ENCODE assay signal across 8 cellular contexts in genomic region chr9:126471084-126471611, GRCh38.
DNase-seq lines count a peak whose midpoint lies in the region; ATAC-seq and TF ChIP-seq lines count a peak whose summit lies in the region.

No MANE protein-coding gene starts in this region.

- peak overlapping the region in 1 of 2 experiments; percentile 33; a peak in 1 of 4 replicates for H3K4me3 ChIP-seq in DND-41 (ENCODE audit: low read depth in 1 of 2, low read length in 2 of 2)

- H3K27ac ChIP-seq in DND-41 (ENCODE audit: low read length) = peak overlapping the region; percentile 66

- DNase-seq in DND-41 (peak; percentile 89), T-helper 9 cell (peak; percentile 67), amniotic stem cell (lab: John Stamatoyannopoulos, UW) (peak; percentile 13), midbrain (lab: John Stamatoyannopoulos, UW) (peak; percentile 29), SHP77 (lab: John Stamatoyannopoulos, UW) (no peak)
- peak; percentile 48 for DNase-seq in stimulated activated CD8-positive, alpha-beta memory T cell treated with anti-CD3 and anti-CD28 coated beads, Interleukin-7, amount 100 ng/mL, for 24 hours (ENCODE audit: low read depth)

- H3K9ac ChIP-seq in DND-41 (ENCODE audit: low read depth, low read length) = peak overlapping the region; percentile 29; the same call in 1 of the 2 replicates

- H4K20me1 ChIP-seq in DND-41 (ENCODE audit: insufficient read depth, low read length) = no peaks in the 10 kb centered on the region

- H3K4me1 ChIP-seq in DND-41 (ENCODE audit: insufficient read depth, low read length) = peaks cover 53% of the 10 kb centered on the region

- peak overlapping the region; percentile 58 for H3K4me2 ChIP-seq in DND-41 (ENCODE audit: insufficient read depth, low read length)

- H3K27me3 ChIP-seq in DND-41 (ENCODE audit: insufficient read depth, low read length, poor library complexity) = no peaks in the 10 kb centered on the region

- H3K79me2 ChIP-seq in DND-41 (ENCODE audit: insufficient read depth, low read length) = no peaks in the 10 kb centered on the region

- no peaks in the 10 kb centered on the region for H3K36me3 ChIP-seq in DND-41 (ENCODE audit: insufficient read depth, low read length)

- H2AFZ ChIP-seq in DND-41 (ENCODE audit: low read depth, low read length) = no peak overlapping the region

- ATAC-seq in DND-41 (ENCODE audit: insufficient read depth, low read depth) = peak; percentile 78
- peak; percentile 70 for ATAC-seq in HG03108 (IDR thresholded peaks at IDR 0.05; ENCODE audit: unreplicated experiment)
- ATAC-seq in HG03045 (IDR thresholded peaks at IDR 0.05; ENCODE audit: unreplicated experiment) = no peak

- no peak for TF ChIP-seq CTCF in DND-41 (IDR thresholded peaks at IDR 0.05; ENCODE audit: borderline replicate concordance, extremely low read depth, low read length, poor library complexity, severe bottlenecking)

- H3K9me3 ChIP-seq in DND-41 (ENCODE audit: insufficient read depth, low read length, severe bottlenecking) = no peaks in the 10 kb centered on the region

Comparison
In these comparisons a context has a peak if more than half of its experiments do, and no peak if none do; other contexts are left out.
1. DNase-seq: peak in DND-41 (single experiment), T-helper 9 cell (single experiment), amniotic stem cell (single experiment), midbrain (single experiment) and stimulated activated CD8-positive, alpha-beta memory T cell treated with anti-CD3 and anti-CD28 coated beads, Interleukin-7, amount 100 ng/mL, for 24 hours (single experiment); none in SHP77 (0 of 2).